14 cellular contexts compared by ENCODE assay signal in the genomic region with DNA sequence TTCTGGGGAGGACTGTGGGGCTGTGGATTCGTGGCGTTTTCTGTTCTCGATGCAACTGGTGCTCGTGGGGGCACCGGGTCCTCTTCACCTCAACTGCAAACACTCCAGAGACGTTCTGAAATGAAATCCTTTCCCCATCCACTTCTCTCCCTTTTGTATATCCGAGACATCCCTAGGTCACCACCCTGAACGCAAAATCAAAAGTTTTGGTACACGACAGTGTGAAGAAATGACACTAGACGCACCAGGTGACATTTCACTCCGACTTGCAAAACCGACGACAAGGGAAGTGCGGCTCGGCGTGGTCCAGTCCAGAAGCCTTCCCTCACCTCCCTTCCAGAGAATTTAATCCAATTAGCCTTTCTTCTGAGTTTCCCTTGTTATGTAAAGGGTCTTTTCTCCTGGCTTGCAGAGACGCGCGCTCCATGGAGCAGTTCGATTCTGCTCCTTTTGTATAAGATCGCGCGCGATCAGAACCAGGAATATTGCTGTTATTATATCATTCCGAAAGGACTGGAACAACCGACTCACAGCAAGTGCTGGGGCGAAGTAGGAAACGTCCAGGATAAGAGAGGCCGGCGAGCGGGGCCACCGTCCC. TPM values are rescaled to one million over a fixed set of nuclear protein-coding genes. Genes with fewer than 3 reads are reported as not detected.
A peak's percentile ranks its signal among the peaks of the same experiment; 100 is the strongest.
DNase-seq lines count a peak whose midpoint lies in the region; ATAC-seq and TF ChIP-seq lines count a peak whose summit lies in the region.
"Had no signal": no experiment of that assay in that cellular context is flagged by ENCODE, and none has a peak within 500 bp of the region (broad histone marks: within the 10 kb centered on the region; RNA-seq: fewer than 3 reads in every experiment).

No MANE protein-coding gene starts in this region.

- no peak for DNase-seq in CD4-positive, alpha-beta memory T cell
- peak; percentile 56 for DNase-seq in ELF-1 (ENCODE audit: low read depth, low spot score)
- no peak for DNase-seq in coronary artery (ENCODE audit: low spot score)
- DNase-seq in naive thymus-derived CD8-positive, alpha-beta T cell, result peak in 1 of 10 donors; percentile 27
- no peak for DNase-seq in ovary
- no peak for DNase-seq in midbrain (lab: John Stamatoyannopoulos, UW)
- DNase-seq: amniotic stem cell; IMR-90; stimulated activated CD4-positive, alpha-beta T cell treated with anti-CD3 and anti-CD28 coated beads, Interleukin-2, amount 100 ng/mL, for 48 hours had no signal

- WGBS in ovary, 3 donors, result 1 to 2% (median 2%) methylated on average over 32 of the region's 32 CpGs

- intact Hi-C loops in CD4-positive, alpha-beta memory T cell (cut with micrococcal nuclease), result no loop called here
- intact Hi-C loops in ovary (cut with DNase I), result no loop called here

- H3K9me3 ChIP-seq in CD4-positive, alpha-beta memory T cell (ENCODE audit: control insufficient read depth in 1 of 2, low read length in 2 of 2), result no peaks in the 10 kb centered on the region
- no peaks in the 10 kb centered on the region for H3K9me3 ChIP-seq in ovary

- H3K27ac Mint-ChIP-seq in CD4-positive, alpha-beta memory T cell, result no peak overlapping the region
- H3K27ac Mint-ChIP-seq in naive thymus-derived CD8-positive, alpha-beta T cell, result peak overlapping the region in 1 of 10 donors; percentile 49

- peaks cover 15 to 53% (median 32%) of the 10 kb centered on the region in 4 donors for H3K4me1 Mint-ChIP-seq in CD4-positive, alpha-beta memory T cell
- H3K4me1 Mint-ChIP-seq in naive thymus-derived CD8-positive, alpha-beta T cell, result peaks cover 15 to 47% (median 35%) of the 10 kb centered on the region in 4 donors

- no peak overlapping the region for H3K27ac ChIP-seq in CD4-positive, alpha-beta memory T cell (ENCODE audit: low read depth, low read length)
- H3K27ac ChIP-seq in coronary artery (no peak overlapping the region), ovary (no peak overlapping the region)
- H3K27ac ChIP-seq: C4-2B had no signal

- H3K4me1 ChIP-seq in CD4-positive, alpha-beta memory T cell (ENCODE audit: insufficient read depth, low read length), result peaks cover 17% of the 10 kb centered on the region
- peaks cover 9% of the 10 kb centered on the region for H3K4me1 ChIP-seq in ovary (ENCODE audit: insufficient read depth)

- TF ChIP-seq POLR2A in ovary (IDR thresholded peaks at IDR 0.05), result no peak

- TF ChIP-seq EP300 in ovary (IDR thresholded peaks at IDR 0.05), result no peak

- no peaks in the 10 kb centered on the region for H3K36me3 ChIP-seq in CD4-positive, alpha-beta memory T cell (ENCODE audit: insufficient read depth, low read length)
- no peaks in the 10 kb centered on the region for H3K36me3 ChIP-seq in ovary

- peak overlapping the region in 5 of 8 donors; percentile 32 to 66 (median 55) for H3K4me3 Mint-ChIP-seq in CD4-positive, alpha-beta memory T cell
- H3K4me3 Mint-ChIP-seq in naive thymus-derived CD8-positive, alpha-beta T cell, result peak overlapping the region in 6 of 10 donors; percentile 9 to 58 (median 32)

- peaks cover 60 to 64% of the 10 kb centered on the region in 2 donors for H3K27me3 Mint-ChIP-seq in CD4-positive, alpha-beta memory T cell
- H3K27me3 Mint-ChIP-seq in naive thymus-derived CD8-positive, alpha-beta T cell, result peaks cover 42 to 91% (median 77%) of the 10 kb centered on the region in 5 donors

- no peaks in the 10 kb centered on the region for H3K9me3 Mint-ChIP-seq in CD4-positive, alpha-beta memory T cell
- no peaks in the 10 kb centered on the region for H3K9me3 Mint-ChIP-seq in naive thymus-derived CD8-positive, alpha-beta T cell

- CTCF ChIA-PET in CD4-positive, alpha-beta memory T cell (lab: Charles Lee; ENCODE audit: partially characterized antibody), result no interaction called here

- TF ChIP-seq CTCF in coronary artery (IDR thresholded peaks at IDR 0.05) (no peak), ovary (IDR thresholded peaks at IDR 0.05) (no peak)

- no peak overlapping the region for H3K4me3 ChIP-seq in CD4-positive, alpha-beta memory T cell (ENCODE audit: low read length in 2 of 2)
- H3K4me3 ChIP-seq in coronary artery (peak overlapping the region; percentile 58), ovary (no peak overlapping the region)

- H3K27me3 ChIP-seq in CD4-positive, alpha-beta memory T cell (ENCODE audit: insufficient read depth, low read length), result peaks cover 43% of the 10 kb centered on the region
- H3K27me3 ChIP-seq in ovary, result peaks cover 7% of the 10 kb centered on the region

- POLR2A ChIA-PET in CD4-positive, alpha-beta memory T cell (lab: Charles Lee; ENCODE audit: partially characterized antibody), result no interaction called here
- POLR2A ChIA-PET in naive thymus-derived CD8-positive, alpha-beta T cell (lab: Charles Lee), result no interaction called here

- ATAC-seq in naive thymus-derived CD8-positive, alpha-beta T cell, result no peak
- ATAC-seq in GM21423 (IDR thresholded peaks at IDR 0.05; ENCODE audit: unreplicated experiment) (no peak), GM18502 (IDR thresholded peaks at IDR 0.05; ENCODE audit: poor library complexity, unreplicated experiment) (no peak)
- ATAC-seq: activated CD4-positive, CD25-positive, alpha-beta regulatory T cell treated with anti-CD3 and anti-CD28 coated beads, Interleukin-2, amount 50 U/mL, for 24 hours; Panc1 had no signal

- H3K36me3 Mint-ChIP-seq in CD4-positive, alpha-beta memory T cell, result no peaks in the 10 kb centered on the region
- no peaks in the 10 kb centered on the region for H3K36me3 Mint-ChIP-seq in naive thymus-derived CD8-positive, alpha-beta T cell

RNA-seq across cellular contexts. Expression of a gene that starts 2.5 kb away (rescaled TPM):
- not detected for total RNA-seq in CD4-positive, alpha-beta memory T cell
- polyA plus RNA-seq in CD4-positive, alpha-beta memory T cell, result not detected
- total RNA-seq in naive thymus-derived CD8-positive, alpha-beta T cell, result not detected
- polyA plus RNA-seq in naive thymus-derived CD8-positive, alpha-beta T cell, result not detected
- under 1 TPM in 1 of 7 donors, not detected in 6; 0.30 TPM for total RNA-seq in ovary
- polyA plus RNA-seq in ovary, result not detected
- total RNA-seq: IMR-90 had no signal
- polyA plus RNA-seq: IMR-90 had no signal
